1 cellular context compared by ENCODE assay signal in the genomic region with DNA sequence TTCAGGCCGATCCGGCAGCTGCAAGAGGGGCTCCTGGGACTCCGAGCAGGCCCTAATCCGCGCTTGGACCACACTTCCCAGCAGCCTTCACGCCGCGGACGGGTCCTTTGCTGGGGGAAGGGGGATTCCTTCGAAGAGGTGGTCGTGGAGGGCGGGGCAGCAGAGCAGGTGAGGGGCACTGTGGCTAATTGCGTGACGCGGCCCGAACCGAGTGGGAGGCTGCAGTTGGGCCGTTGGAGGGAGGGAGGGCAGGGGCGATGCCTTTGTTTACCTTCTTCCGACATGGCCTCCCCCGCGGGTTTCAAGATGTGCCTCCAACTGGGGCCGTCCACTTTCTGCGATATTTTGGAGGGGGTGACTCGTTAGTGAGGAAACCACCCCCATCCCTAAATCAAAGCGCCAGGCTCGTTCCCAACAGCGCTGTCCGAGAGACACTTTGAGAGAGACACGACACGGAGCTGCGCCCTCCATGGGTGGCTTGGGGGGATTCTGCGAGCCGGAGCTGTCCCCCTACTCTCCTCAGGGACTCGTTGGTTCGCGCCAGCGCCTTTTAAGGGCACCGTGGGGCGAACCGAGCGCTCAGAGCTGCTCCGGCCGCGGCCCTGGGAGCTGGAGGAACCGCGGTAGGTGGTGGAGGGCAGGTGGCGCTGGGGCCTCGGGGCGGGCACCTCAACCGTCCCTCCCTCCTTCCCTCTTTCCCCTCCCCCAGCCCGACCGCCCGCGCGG.
TF ChIP-seq lines count a peak whose summit lies in the region.

A gene (plus strand): TSS at position 582 of the 726 bp plus-strand sequence. CDS start 3,070 bp downstream, outside the sequence.

TF ChIP-seq in HepG2, 621 proteins besides CTCF, POLR2A, EP300 and RAD21 (continued from another document and continues in another):
- TF ChIP-seq, protein P1, sequence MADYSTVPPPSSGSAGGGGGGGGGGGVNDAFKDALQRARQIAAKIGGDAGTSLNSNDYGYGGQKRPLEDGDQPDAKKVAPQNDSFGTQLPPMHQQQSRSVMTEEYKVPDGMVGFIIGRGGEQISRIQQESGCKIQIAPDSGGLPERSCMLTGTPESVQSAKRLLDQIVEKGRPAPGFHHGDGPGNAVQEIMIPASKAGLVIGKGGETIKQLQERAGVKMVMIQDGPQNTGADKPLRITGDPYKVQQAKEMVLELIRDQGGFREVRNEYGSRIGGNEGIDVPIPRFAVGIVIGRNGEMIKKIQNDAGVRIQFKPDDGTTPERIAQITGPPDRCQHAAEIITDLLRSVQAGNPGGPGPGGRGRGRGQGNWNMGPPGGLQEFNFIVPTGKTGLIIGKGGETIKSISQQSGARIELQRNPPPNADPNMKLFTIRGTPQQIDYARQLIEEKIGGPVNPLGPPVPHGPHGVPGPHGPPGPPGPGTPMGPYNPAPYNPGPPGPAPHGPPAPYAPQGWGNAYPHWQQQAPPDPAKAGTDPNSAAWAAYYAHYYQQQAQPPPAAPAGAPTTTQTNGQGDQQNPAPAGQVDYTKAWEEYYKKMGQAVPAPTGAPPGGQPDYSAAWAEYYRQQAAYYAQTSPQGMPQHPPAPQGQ (CRISPR knock-in tag; IDR thresholded peaks at IDR 0.05; ENCODE audit: borderline replicate concordance), result no peak
- TF ChIP-seq ZNF878 (CRISPR knock-in tag; IDR thresholded peaks at IDR 0.05), result no peak
- TF ChIP-seq RORA (CRISPR knock-in tag; IDR thresholded peaks at IDR 0.05), result no peak
- TF ChIP-seq RXRB (CRISPR knock-in tag; IDR thresholded peaks at IDR 0.05; ENCODE audit: borderline replicate concordance), result peak; percentile 75
- peak; percentile 97 for TF ChIP-seq ZSCAN9 (CRISPR knock-in tag; IDR thresholded peaks at IDR 0.05; ENCODE audit: borderline replicate concordance)
- TF ChIP-seq SMAD3 (CRISPR knock-in tag; IDR thresholded peaks at IDR 0.05), result peak; percentile 62; the same call in 1 of the 2 replicates
- peak; percentile 86 for TF ChIP-seq ZFP41 (CRISPR knock-in tag; IDR thresholded peaks at IDR 0.05; ENCODE audit: borderline replicate concordance)
- TF ChIP-seq, protein P2, sequence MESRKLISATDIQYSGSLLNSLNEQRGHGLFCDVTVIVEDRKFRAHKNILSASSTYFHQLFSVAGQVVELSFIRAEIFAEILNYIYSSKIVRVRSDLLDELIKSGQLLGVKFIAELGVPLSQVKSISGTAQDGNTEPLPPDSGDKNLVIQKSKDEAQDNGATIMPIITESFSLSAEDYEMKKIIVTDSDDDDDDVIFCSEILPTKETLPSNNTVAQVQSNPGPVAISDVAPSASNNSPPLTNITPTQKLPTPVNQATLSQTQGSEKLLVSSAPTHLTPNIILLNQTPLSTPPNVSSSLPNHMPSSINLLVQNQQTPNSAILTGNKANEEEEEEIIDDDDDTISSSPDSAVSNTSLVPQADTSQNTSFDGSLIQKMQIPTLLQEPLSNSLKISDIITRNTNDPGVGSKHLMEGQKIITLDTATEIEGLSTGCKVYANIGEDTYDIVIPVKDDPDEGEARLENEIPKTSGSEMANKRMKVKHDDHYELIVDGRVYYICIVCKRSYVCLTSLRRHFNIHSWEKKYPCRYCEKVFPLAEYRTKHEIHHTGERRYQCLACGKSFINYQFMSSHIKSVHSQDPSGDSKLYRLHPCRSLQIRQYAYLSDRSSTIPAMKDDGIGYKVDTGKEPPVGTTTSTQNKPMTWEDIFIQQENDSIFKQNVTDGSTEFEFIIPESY (CRISPR knock-in tag; IDR thresholded peaks at IDR 0.05), result peak; percentile 45; the same call in 1 of the 2 replicates
- TF ChIP-seq WIZ (CRISPR knock-in tag; IDR thresholded peaks at IDR 0.05), result no peak
- TF ChIP-seq, protein P3, sequence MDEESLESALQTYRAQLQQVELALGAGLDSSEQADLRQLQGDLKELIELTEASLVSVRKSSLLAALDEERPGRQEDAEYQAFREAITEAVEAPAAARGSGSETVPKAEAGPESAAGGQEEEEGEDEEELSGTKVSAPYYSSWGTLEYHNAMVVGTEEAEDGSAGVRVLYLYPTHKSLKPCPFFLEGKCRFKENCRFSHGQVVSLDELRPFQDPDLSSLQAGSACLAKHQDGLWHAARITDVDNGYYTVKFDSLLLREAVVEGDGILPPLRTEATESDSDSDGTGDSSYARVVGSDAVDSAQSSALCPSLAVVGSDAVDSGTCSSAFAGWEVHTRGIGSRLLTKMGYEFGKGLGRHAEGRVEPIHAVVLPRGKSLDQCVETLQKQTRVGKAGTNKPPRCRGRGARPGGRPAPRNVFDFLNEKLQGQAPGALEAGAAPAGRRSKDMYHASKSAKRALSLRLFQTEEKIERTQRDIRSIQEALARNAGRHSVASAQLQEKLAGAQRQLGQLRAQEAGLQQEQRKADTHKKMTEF (CRISPR knock-in tag; IDR thresholded peaks at IDR 0.05), result peak; percentile 81
- peak; percentile 85 for TF ChIP-seq PHF8 (CRISPR knock-in tag; IDR thresholded peaks at IDR 0.05)
- no peak for TF ChIP-seq ZNF430 (CRISPR knock-in tag; IDR thresholded peaks at IDR 0.05)
- no peak for TF ChIP-seq ATRX (CRISPR knock-in tag; IDR thresholded peaks at IDR 0.05; ENCODE audit: borderline replicate concordance)
- peak; percentile 31 for TF ChIP-seq TEAD3 (CRISPR knock-in tag; optimal IDR thresholded peaks at IDR 0.05; ENCODE audit: borderline replicate concordance)
- TF ChIP-seq ZNF207 (IDR thresholded peaks at IDR 0.05; ENCODE audit: borderline replicate concordance), result no peak
- peak; percentile 69 for TF ChIP-seq HCFC1 (IDR thresholded peaks at IDR 0.05; ENCODE audit: low read depth, low read length)
- TF ChIP-seq JUNB (CRISPR knock-in tag; IDR thresholded peaks at IDR 0.05; ENCODE audit: borderline replicate concordance), result no peak
- peak; percentile 89; the same call in 1 of the 2 replicates for TF ChIP-seq ZNF614 (CRISPR knock-in tag; IDR thresholded peaks at IDR 0.05; ENCODE audit: borderline replicate concordance)
- peak; percentile 80; the same call in 1 of the 2 replicates for TF ChIP-seq ZSCAN12 (CRISPR knock-in tag; IDR thresholded peaks at IDR 0.05)
- no peak for TF ChIP-seq NFE2L2 (IDR thresholded peaks at IDR 0.05; ENCODE audit: low read length)
- TF ChIP-seq ZNF781 (CRISPR knock-in tag; IDR thresholded peaks at IDR 0.05; ENCODE audit: borderline replicate concordance, not compliant biosample characterization), result peak; percentile 18
- TF ChIP-seq ZBTB1 (CRISPR knock-in tag; IDR thresholded peaks at IDR 0.05; ENCODE audit: borderline replicate concordance), result no peak
- no peak for TF ChIP-seq ZSCAN20 (CRISPR knock-in tag; IDR thresholded peaks at IDR 0.05; ENCODE audit: borderline replicate concordance)
- no peak for TF ChIP-seq PAF1 (CRISPR knock-in tag; IDR thresholded peaks at IDR 0.05)
- peak; percentile 90 for TF ChIP-seq ZNF674 (CRISPR knock-in tag; IDR thresholded peaks at IDR 0.05; ENCODE audit: low read depth)
- TF ChIP-seq, protein P4, sequence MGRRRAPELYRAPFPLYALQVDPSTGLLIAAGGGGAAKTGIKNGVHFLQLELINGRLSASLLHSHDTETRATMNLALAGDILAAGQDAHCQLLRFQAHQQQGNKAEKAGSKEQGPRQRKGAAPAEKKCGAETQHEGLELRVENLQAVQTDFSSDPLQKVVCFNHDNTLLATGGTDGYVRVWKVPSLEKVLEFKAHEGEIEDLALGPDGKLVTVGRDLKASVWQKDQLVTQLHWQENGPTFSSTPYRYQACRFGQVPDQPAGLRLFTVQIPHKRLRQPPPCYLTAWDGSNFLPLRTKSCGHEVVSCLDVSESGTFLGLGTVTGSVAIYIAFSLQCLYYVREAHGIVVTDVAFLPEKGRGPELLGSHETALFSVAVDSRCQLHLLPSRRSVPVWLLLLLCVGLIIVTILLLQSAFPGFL (CRISPR knock-in tag; IDR thresholded peaks at IDR 0.05), result no peak
- TF ChIP-seq ZNF670 (CRISPR knock-in tag; IDR thresholded peaks at IDR 0.05; ENCODE audit: borderline replicate concordance), result no peak; the same call in 1 of the 2 replicates
- no peak; the same call in none of the 2 replicates for TF ChIP-seq ZNF331 (CRISPR knock-in tag; IDR thresholded peaks at IDR 0.05)
- TF ChIP-seq KDM5A (IDR thresholded peaks at IDR 0.05; ENCODE audit: borderline replicate concordance, low read length), result peak; percentile 22; the same call in 1 of the 2 replicates
- peak; percentile 85; the same call in 1 of the 2 replicates for TF ChIP-seq ZNF616 (CRISPR knock-in tag; IDR thresholded peaks at IDR 0.05; ENCODE audit: low read depth)
- TF ChIP-seq, protein P5, sequence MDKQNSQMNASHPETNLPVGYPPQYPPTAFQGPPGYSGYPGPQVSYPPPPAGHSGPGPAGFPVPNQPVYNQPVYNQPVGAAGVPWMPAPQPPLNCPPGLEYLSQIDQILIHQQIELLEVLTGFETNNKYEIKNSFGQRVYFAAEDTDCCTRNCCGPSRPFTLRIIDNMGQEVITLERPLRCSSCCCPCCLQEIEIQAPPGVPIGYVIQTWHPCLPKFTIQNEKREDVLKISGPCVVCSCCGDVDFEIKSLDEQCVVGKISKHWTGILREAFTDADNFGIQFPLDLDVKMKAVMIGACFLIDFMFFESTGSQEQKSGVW (CRISPR knock-in tag; IDR thresholded peaks at IDR 0.05; ENCODE audit: borderline replicate concordance), result no peak
- TF ChIP-seq, protein P6, sequence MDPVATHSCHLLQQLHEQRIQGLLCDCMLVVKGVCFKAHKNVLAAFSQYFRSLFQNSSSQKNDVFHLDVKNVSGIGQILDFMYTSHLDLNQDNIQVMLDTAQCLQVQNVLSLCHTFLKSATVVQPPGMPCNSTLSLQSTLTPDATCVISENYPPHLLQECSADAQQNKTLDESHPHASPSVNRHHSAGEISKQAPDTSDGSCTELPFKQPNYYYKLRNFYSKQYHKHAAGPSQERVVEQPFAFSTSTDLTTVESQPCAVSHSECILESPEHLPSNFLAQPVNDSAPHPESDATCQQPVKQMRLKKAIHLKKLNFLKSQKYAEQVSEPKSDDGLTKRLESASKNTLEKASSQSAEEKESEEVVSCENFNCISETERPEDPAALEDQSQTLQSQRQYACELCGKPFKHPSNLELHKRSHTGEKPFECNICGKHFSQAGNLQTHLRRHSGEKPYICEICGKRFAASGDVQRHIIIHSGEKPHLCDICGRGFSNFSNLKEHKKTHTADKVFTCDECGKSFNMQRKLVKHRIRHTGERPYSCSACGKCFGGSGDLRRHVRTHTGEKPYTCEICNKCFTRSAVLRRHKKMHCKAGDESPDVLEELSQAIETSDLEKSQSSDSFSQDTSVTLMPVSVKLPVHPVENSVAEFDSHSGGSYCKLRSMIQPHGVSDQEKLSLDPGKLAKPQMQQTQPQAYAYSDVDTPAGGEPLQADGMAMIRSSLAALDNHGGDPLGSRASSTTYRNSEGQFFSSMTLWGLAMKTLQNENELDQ (CRISPR knock-in tag; IDR thresholded peaks at IDR 0.05; ENCODE audit: borderline replicate concordance), result peak; percentile 91; the same call in 1 of the 2 replicates
- no peak for TF ChIP-seq ZNF569 (CRISPR knock-in tag; IDR thresholded peaks at IDR 0.05; ENCODE audit: borderline replicate concordance)
- peak; percentile 79 for TF ChIP-seq ELF3 (CRISPR knock-in tag; IDR thresholded peaks at IDR 0.05)
- peak; percentile 71; the same call in 1 of the 2 replicates for TF ChIP-seq ZNF138 (CRISPR knock-in tag; IDR thresholded peaks at IDR 0.05; ENCODE audit: low read depth)
- no peak for TF ChIP-seq ZMYM2 (CRISPR knock-in tag; IDR thresholded peaks at IDR 0.05)
- TF ChIP-seq ISX (CRISPR knock-in tag; conservative IDR thresholded peaks at IDR 0.05), result no peak; the same call in 1 of the 2 replicates
- no peak; the same call in 1 of the 2 replicates for TF ChIP-seq STAG1 (CRISPR knock-in tag; IDR thresholded peaks at IDR 0.05)
- 0 out of 2 replicates have a peak, but pooled peaks have one; percentile 32 for TF ChIP-seq NKX3-1 (CRISPR knock-in tag; IDR thresholded peaks at IDR 0.05)
- TF ChIP-seq, protein P7, sequence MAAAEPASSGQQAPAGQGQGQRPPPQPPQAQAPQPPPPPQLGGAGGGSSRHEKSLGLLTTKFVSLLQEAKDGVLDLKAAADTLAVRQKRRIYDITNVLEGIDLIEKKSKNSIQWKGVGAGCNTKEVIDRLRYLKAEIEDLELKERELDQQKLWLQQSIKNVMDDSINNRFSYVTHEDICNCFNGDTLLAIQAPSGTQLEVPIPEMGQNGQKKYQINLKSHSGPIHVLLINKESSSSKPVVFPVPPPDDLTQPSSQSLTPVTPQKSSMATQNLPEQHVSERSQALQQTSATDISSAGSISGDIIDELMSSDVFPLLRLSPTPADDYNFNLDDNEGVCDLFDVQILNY (CRISPR knock-in tag; conservative IDR thresholded peaks at IDR 0.05), result peak; percentile 68; the same call in 1 of the 2 replicates
- TF ChIP-seq ZNF782 (CRISPR knock-in tag; IDR thresholded peaks at IDR 0.05; ENCODE audit: borderline replicate concordance), result peak; percentile 86
- TF ChIP-seq, protein P8, sequence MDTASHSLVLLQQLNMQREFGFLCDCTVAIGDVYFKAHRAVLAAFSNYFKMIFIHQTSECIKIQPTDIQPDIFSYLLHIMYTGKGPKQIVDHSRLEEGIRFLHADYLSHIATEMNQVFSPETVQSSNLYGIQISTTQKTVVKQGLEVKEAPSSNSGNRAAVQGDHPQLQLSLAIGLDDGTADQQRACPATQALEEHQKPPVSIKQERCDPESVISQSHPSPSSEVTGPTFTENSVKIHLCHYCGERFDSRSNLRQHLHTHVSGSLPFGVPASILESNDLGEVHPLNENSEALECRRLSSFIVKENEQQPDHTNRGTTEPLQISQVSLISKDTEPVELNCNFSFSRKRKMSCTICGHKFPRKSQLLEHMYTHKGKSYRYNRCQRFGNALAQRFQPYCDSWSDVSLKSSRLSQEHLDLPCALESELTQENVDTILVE (CRISPR knock-in tag; IDR thresholded peaks at IDR 0.05), result peak; percentile 64; the same call in 1 of the 2 replicates
- no peak for TF ChIP-seq ZNF253 (CRISPR knock-in tag; IDR thresholded peaks at IDR 0.05; ENCODE audit: borderline replicate concordance)
- TF ChIP-seq SIN3A (IDR thresholded peaks at IDR 0.05; ENCODE audit: borderline replicate concordance, low read depth, low read length), result peak; percentile 77; the same call in 1 of the 2 replicates
- no peak for TF ChIP-seq NFIB (CRISPR knock-in tag; IDR thresholded peaks at IDR 0.05; ENCODE audit: borderline replicate concordance)
- TF ChIP-seq, protein P9, sequence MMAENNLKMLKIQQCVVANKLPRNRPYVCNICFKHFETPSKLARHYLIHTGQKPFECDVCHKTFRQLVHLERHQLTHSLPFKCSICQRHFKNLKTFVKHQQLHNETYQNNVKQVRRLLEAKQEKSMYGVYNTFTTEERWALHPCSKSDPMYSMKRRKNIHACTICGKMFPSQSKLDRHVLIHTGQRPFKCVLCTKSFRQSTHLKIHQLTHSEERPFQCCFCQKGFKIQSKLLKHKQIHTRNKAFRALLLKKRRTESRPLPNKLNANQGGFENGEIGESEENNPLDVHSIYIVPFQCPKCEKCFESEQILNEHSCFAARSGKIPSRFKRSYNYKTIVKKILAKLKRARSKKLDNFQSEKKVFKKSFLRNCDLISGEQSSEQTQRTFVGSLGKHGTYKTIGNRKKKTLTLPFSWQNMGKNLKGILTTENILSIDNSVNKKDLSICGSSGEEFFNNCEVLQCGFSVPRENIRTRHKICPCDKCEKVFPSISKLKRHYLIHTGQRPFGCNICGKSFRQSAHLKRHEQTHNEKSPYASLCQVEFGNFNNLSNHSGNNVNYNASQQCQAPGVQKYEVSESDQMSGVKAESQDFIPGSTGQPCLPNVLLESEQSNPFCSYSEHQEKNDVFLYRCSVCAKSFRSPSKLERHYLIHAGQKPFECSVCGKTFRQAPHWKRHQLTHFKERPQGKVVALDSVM (CRISPR knock-in tag; IDR thresholded peaks at IDR 0.05), result no peak; the same call in 1 of the 2 replicates
